1 cellular context compared by ENCODE assay signal in genomic region chr17:80196652-80197051, GRCh38.
TF ChIP-seq lines count a peak whose summit lies in the region.

No MANE protein-coding gene starts in this region.

TF ChIP-seq in H1, 55 proteins besides CTCF, POLR2A, EP300 and RAD21:
- no peak for TF ChIP-seq JUN (IDR thresholded peaks at IDR 0.05; ENCODE audit: low read depth, low read length)
- no peak for TF ChIP-seq USF2 (IDR thresholded peaks at IDR 0.05; ENCODE audit: low read length)
- TF ChIP-seq EZH2 (IDR thresholded peaks at IDR 0.05; ENCODE audit: low read depth, low read length, severe bottlenecking), result no peak
- TF ChIP-seq, protein P1, sequence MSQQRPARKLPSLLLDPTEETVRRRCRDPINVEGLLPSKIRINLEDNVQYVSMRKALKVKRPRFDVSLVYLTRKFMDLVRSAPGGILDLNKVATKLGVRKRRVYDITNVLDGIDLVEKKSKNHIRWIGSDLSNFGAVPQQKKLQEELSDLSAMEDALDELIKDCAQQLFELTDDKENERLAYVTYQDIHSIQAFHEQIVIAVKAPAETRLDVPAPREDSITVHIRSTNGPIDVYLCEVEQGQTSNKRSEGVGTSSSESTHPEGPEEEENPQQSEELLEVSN (IDR thresholded peaks at IDR 0.05), result no peak
- TF ChIP-seq NANOG (IDR thresholded peaks at IDR 0.05; ENCODE audit: insufficient read depth, low read depth, low read length, poor library complexity, severe bottlenecking), result no peak
- TF ChIP-seq, protein P2, sequence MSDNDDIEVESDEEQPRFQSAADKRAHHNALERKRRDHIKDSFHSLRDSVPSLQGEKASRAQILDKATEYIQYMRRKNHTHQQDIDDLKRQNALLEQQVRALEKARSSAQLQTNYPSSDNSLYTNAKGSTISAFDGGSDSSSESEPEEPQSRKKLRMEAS (IDR thresholded peaks at IDR 0.05), result no peak
- no peak for TF ChIP-seq CEBPB (IDR thresholded peaks at IDR 0.05; ENCODE audit: low read depth, low read length)
- TF ChIP-seq BCL11A (IDR thresholded peaks at IDR 0.05; ENCODE audit: low read depth in 2 of 2, low read length in 2 of 2), result no peak
- TF ChIP-seq KDM5A (IDR thresholded peaks at IDR 0.05; ENCODE audit: low read length), result no peak
- no peak for TF ChIP-seq RXRA (IDR thresholded peaks at IDR 0.05; ENCODE audit: insufficient read depth, low read depth, low read length)
- no peak for TF ChIP-seq CHD1 (IDR thresholded peaks at IDR 0.05; ENCODE audit: low read depth, low read length)
- TF ChIP-seq KDM4A (IDR thresholded peaks at IDR 0.05; ENCODE audit: low read depth, low read length, severe bottlenecking), result no peak
- TF ChIP-seq POLR2AphosphoS5 (IDR thresholded peaks at IDR 0.05; ENCODE audit: low read depth, low read length), result no peak
